In genomic region chr13:27122036-27122435, GRCh38 we compare ENCODE assay signal across 21 cellular contexts.
"Had no signal": no experiment of that assay in that cellular context is flagged by ENCODE, and none has a peak within 500 bp of the region (broad histone marks: within the 10 kb centered on the region; RNA-seq: fewer than 3 reads in every experiment).

No MANE protein-coding gene starts in this region.

- H3K27me3 Mint-ChIP-seq: memory B cell; stimulated activated memory B cell treated with anti-CD40 and anti-IgM and Interleukin-4, amounts not matched to agents 10 μg/mL and 1 μg/mL and 100 μg/mL, for 72 hours; stimulated activated naive CD8-positive, alpha-beta T cell treated with anti-CD3 and anti-CD28 coated beads, Interleukin-15, amount 100 ng/mL, for 72 hours had no signal

- H3K4me3 Mint-ChIP-seq: memory B cell; mesothelial cell of epicardium; nephron; stimulated activated memory B cell treated with anti-CD40 and anti-IgM and Interleukin-4, amounts not matched to agents 10 μg/mL and 1 μg/mL and 100 μg/mL, for 72 hours; stimulated activated naive CD8-positive, alpha-beta T cell treated with anti-CD3 and anti-CD28 coated beads, Interleukin-15, amount 100 ng/mL, for 72 hours had no signal

- DNase-seq: colonic mucosa; dermis blood vessel endothelial cell; foreskin keratinocyte; kidney; left cardiac atrium; left ventricle myocardium inferior; lower lobe of right lung; occipital lobe; psoas muscle; retina; spleen; stimulated activated CD4-positive, alpha-beta T cell treated with anti-CD3 and anti-CD28 coated beads, Interleukin-15, amount 100 ng/mL, for 24 hours; stimulated activated CD4-positive, alpha-beta T cell treated with anti-CD3 and anti-CD28 coated beads, Interleukin-1b, Interleukin-23, amount 100 ng/mL, for 48 hours; stimulated activated CD4-positive, alpha-beta T cell treated with anti-CD3 and anti-CD28 coated beads, Interleukin-4, amount 100 ng/mL, for 24 hours; stimulated activated naive CD8-positive, alpha-beta T cell treated with anti-CD3 and anti-CD28 coated beads, Interleukin-15, amount 100 ng/mL, for 72 hours; testis; transverse colon had no signal

- ATAC-seq: foreskin keratinocyte; left cardiac atrium; lower lobe of right lung; psoas muscle; stimulated activated memory B cell treated with anti-CD40 and anti-IgM and Interleukin-4, amounts not matched to agents 10 μg/mL and 1 μg/mL and 100 μg/mL, for 72 hours; stimulated activated naive CD8-positive, alpha-beta T cell treated with anti-CD3 and anti-CD28 coated beads, Interleukin-15, amount 100 ng/mL, for 72 hours had no signal

- H3K27ac Mint-ChIP-seq: memory B cell; mesothelial cell of epicardium; stimulated activated memory B cell treated with anti-CD40 and anti-IgM and Interleukin-4, amounts not matched to agents 10 μg/mL and 1 μg/mL and 100 μg/mL, for 72 hours had no signal
